Comparison of ENCODE assay signal across 10 cellular contexts in the genomic region with DNA sequence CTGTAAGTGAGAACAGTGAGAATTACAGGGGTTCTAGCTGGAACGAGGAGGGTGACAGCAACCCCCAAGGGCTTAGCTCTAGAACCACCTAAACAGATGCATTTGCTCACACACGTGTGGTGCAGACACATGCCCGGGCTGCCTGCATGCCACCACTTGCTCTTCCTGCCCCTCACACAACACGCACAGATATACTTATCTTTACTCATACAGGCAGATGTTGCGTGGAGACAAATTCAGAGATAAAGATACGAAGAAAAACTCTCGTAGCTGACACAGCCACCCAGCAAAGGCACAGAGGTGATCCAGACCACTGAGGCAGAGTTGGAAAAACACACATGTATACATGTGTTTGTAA. TPM values are rescaled to one million over a fixed set of nuclear protein-coding genes. Genes with fewer than 3 reads are reported as not detected.
DNase-seq lines count a peak whose midpoint lies in the region; ATAC-seq and TF ChIP-seq lines count a peak whose summit lies in the region.
"Had no signal": no experiment of that assay in that cellular context is flagged by ENCODE, and none has a peak within 500 bp of the region (broad histone marks: within the 10 kb centered on the region; RNA-seq: fewer than 3 reads in every experiment).

No MANE protein-coding gene starts in this region.

- H3K9me3 Mint-ChIP-seq in brain: no peaks in the 10 kb centered on the region
- H3K9me3 Mint-ChIP-seq: naive B cell had no signal

- H3K4me1 ChIP-seq in mesodermal cell (ENCODE audit: control insufficient read depth, insufficient read depth, low read length, poor library complexity, severe bottlenecking): peaks cover 48% of the 10 kb centered on the region

- ATAC-seq in GM21526 (IDR thresholded peaks at IDR 0.05; ENCODE audit: low FRiP score, unreplicated experiment) (no peak), GM19023 (IDR thresholded peaks at IDR 0.05; ENCODE audit: unreplicated experiment) (no peak)

- no peak for TF ChIP-seq CTCF in brain (conservative IDR thresholded peaks at IDR 0.05)

- WGBS in mesodermal cell (ENCODE audit: insufficient coverage in 2 of 2), 2 experiments: 87 to 89% methylated on average over 4 to 7 of the region's 7 CpGs

- peak; percentile 75 for DNase-seq in GDM1 (lab: John Stamatoyannopoulos, UW)
- DNase-seq in Kasumi-1 (lab: John Stamatoyannopoulos, UW): peak; percentile 53 to 62
- no peak for DNase-seq in amniotic stem cell (lab: John Stamatoyannopoulos, UW)
- DNase-seq in cerebellum (ENCODE audit: low spot score): no peak
- DNase-seq: naive B cell, NCI-H1417 had no signal

- peak overlapping the region; percentile 83 for H3K27ac ChIP-seq in mesodermal cell (ENCODE audit: low read depth, low read length, severe bottlenecking)

- peak overlapping the region in 4 of 5 experiments; percentile 16 to 79 (median 70) for H3K27ac Mint-ChIP-seq in brain

- peak overlapping the region in 1 of 5 experiments; percentile 48 for H3K4me3 Mint-ChIP-seq in brain

- H3K4me3 ChIP-seq in mesodermal cell (ENCODE audit: extremely low read depth, insufficient read depth, low read length, poor library complexity, severe bottlenecking): no peak overlapping the region

- H3K4me1 Mint-ChIP-seq in brain: peaks cover 18% of the 10 kb centered on the region

- peaks cover under 1% of the 10 kb centered on the region for H3K27me3 Mint-ChIP-seq in brain

- H3K9me3 ChIP-seq in mesodermal cell (ENCODE audit: control insufficient read depth, low read length): no peaks in the 10 kb centered on the region

- H3K36me3 ChIP-seq in mesodermal cell (ENCODE audit: control insufficient read depth, insufficient read depth, low read length): peaks cover 61% of the 10 kb centered on the region

- peaks cover 13% of the 10 kb centered on the region for H3K36me3 Mint-ChIP-seq in brain
- H3K36me3 Mint-ChIP-seq: naive B cell had no signal

RNA-seq across cellular contexts. Expression of a gene that starts 13.5 kb away (rescaled TPM):
- polyA plus RNA-seq in brain (ENCODE audit: insufficient read depth, low read depth, low replicate concordance): 10.8 TPM
- polyA plus RNA-seq in mesodermal cell (2013, experiment 1 of 2): 12.4 TPM
- 11.1 TPM for polyA plus RNA-seq in mesodermal cell (2013, experiment 2 of 2)
- total RNA-seq in cerebellum: 4.6 TPM

Comparison
In these comparisons a context has a peak if more than half of its experiments do, and no peak if none do; other contexts are left out.
1. DNase-seq: peak in GDM1 (single experiment) and Kasumi-1 (2 of 2); none in amniotic stem cell (single experiment) and cerebellum (single experiment).